Comparison of ENCODE assay signal across 10 cellular contexts in genomic region chr12:88553941-88554658, GRCh38. TPM values are rescaled to one million over a fixed set of nuclear protein-coding genes. Genes with fewer than 3 reads are reported as not detected.
DNase-seq lines count a peak whose midpoint lies in the region; ATAC-seq and TF ChIP-seq lines count a peak whose summit lies in the region.
"Had no signal": no experiment of that assay in that cellular context is flagged by ENCODE, and none has a peak within 500 bp of the region (broad histone marks: within the 10 kb centered on the region; RNA-seq: fewer than 3 reads in every experiment).

No MANE protein-coding gene starts in this region.

- H3K4me1 ChIP-seq in esophagus muscularis mucosa, result peaks cover 34 to 99% (median 94%) of the 10 kb centered on the region in 4 donors
- H3K4me1 ChIP-seq: parathyroid adenoma had no signal

- H3K36me3 ChIP-seq in esophagus muscularis mucosa, result no peaks in the 10 kb centered on the region

- H3K4me3 ChIP-seq in esophagus muscularis mucosa (no peak overlapping the region), retinal pigment epithelial cell (ENCODE audit: low read length) (no peak overlapping the region), coronary artery (no peak overlapping the region)

- no peaks in the 10 kb centered on the region for H3K27me3 ChIP-seq in esophagus muscularis mucosa

- no peaks in the 10 kb centered on the region for H3K9me3 ChIP-seq in esophagus muscularis mucosa

- DNase-seq in GM04503 (ENCODE audit: low read depth) (peak; percentile 86), NCI-H510A (lab: John Stamatoyannopoulos, UW) (peak; percentile 68), esophagus muscularis mucosa (ENCODE audit: extremely low spot score) (no peak), retinal pigment epithelial cell (ENCODE audit: low read depth) (peak; percentile 89), GM10266 (ENCODE audit: extremely low spot score) (no peak), coronary artery (ENCODE audit: low spot score) (no peak)
- DNase-seq: activated effector memory CD4-positive, alpha-beta T cell treated with anti-CD3 and anti-CD28 coated beads, Interleukin-2, amount 50 U/mL, for 16 hours had no signal

- intact Hi-C loops in esophagus muscularis mucosa (cut with DNase I), result no loop called here

- no peak for TF ChIP-seq CTCF in esophagus muscularis mucosa (IDR thresholded peaks at IDR 0.05)
- no peak for TF ChIP-seq CTCF in retinal pigment epithelial cell (conservative IDR thresholded peaks at IDR 0.05; ENCODE audit: low read depth, low read length)
- TF ChIP-seq CTCF in GM10266 (IDR thresholded peaks at IDR 0.05; ENCODE audit: control insufficient read depth, insufficient read depth, low read depth, missing control alignments), result no peak
- TF ChIP-seq CTCF in coronary artery (IDR thresholded peaks at IDR 0.05), result no peak

- TF ChIP-seq POLR2A in esophagus muscularis mucosa (IDR thresholded peaks at IDR 0.05; ENCODE audit: low read depth), result no peak

- ATAC-seq in GM18873 (IDR thresholded peaks at IDR 0.05; ENCODE audit: low FRiP score, unreplicated experiment) (no peak), GM21825 (IDR thresholded peaks at IDR 0.05; ENCODE audit: unreplicated experiment) (no peak)

- peak overlapping the region; percentile 29 to 75 (median 61) for H3K27ac ChIP-seq in esophagus muscularis mucosa (replicated peaks in 1 of 4)
- peak overlapping the region in 1 of 2 donors; percentile 31 for H3K27ac ChIP-seq in coronary artery
- H3K27ac ChIP-seq: parathyroid adenoma had no signal

- no peak for TF ChIP-seq EP300 in esophagus muscularis mucosa (IDR thresholded peaks at IDR 0.05)

- WGBS in esophagus muscularis mucosa, result 11% methylated on average over 3 of the region's 3 CpGs

RNA-seq across cellular contexts. Expression of gene KITLG, which starts 26.2 kb away (rescaled TPM):
- total RNA-seq in esophagus muscularis mucosa, result 100 to 1,000 TPM in 2 of 4 donors, 10 to 100 TPM in 2; 71.7 to 147 (median 121) TPM

Comparison
In these comparisons a context has a peak if more than half of its experiments do, and no peak if none do; other contexts are left out.
1. DNase-seq: peak in GM04503 (single experiment), NCI-H510A (single experiment) and retinal pigment epithelial cell (single experiment); none in esophagus muscularis mucosa (single experiment), GM10266 (single experiment) and coronary artery (single experiment).